ENCODE assay signal across 1 cellular context in the genomic region with DNA sequence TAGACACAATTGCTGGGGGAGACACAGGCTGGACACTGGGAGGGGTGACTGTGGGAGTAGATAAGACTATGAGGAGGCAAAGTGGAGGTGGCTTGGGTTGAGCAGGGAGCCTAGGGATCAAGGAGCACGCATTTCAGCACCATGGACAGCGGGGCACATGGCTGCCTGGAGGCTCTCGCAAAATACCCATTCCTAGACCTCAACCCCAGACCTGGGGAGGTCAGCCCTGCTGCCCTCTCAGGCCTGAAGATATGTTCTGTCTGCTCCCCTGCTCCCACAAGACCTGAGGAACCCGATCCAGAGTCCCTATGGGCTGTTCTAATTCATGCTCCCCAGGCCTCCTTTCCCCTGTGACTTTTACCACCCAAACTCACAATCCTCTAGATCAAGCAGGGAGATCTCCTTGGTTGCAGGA.
TF ChIP-seq lines count a peak whose summit lies in the region.

No MANE protein-coding gene starts in this region.

TF ChIP-seq in HepG2, 621 proteins besides CTCF, POLR2A, EP300 and RAD21 (continued from another document and continues in another):
- TF ChIP-seq MED13 (CRISPR knock-in tag; IDR thresholded peaks at IDR 0.05): peak; percentile 62; the same call in 1 of the 2 replicates
- TF ChIP-seq TEAD2 (CRISPR knock-in tag; IDR thresholded peaks at IDR 0.05): no peak
- TF ChIP-seq, protein P1, sequence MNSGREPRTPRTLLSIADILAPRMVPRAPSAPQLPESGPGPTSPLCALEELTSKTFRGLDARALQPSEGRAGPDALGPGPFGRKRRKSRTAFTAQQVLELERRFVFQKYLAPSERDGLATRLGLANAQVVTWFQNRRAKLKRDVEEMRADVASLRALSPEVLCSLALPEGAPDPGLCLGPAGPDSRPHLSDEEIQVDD (CRISPR knock-in tag; IDR thresholded peaks at IDR 0.05; ENCODE audit: borderline replicate concordance): no peak
- TF ChIP-seq THAP7 (CRISPR knock-in tag; IDR thresholded peaks at IDR 0.05): no peak; the same call in 1 of the 2 replicates
- TF ChIP-seq, protein P2, sequence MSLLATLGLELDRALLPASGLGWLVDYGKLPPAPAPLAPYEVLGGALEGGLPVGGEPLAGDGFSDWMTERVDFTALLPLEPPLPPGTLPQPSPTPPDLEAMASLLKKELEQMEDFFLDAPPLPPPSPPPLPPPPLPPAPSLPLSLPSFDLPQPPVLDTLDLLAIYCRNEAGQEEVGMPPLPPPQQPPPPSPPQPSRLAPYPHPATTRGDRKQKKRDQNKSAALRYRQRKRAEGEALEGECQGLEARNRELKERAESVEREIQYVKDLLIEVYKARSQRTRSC (CRISPR knock-in tag; IDR thresholded peaks at IDR 0.05; ENCODE audit: low read depth): 0 out of 2 replicates have a peak, but pooled peaks have one; percentile 65
- TF ChIP-seq ZFP37 (CRISPR knock-in tag; IDR thresholded peaks at IDR 0.05; ENCODE audit: borderline replicate concordance): peak; percentile 95
- TF ChIP-seq AGO1 (IDR thresholded peaks at IDR 0.05; ENCODE audit: low read depth, low read length, poor library complexity, severe bottlenecking): no peak
- no peak for TF ChIP-seq PTBP1 (IDR thresholded peaks at IDR 0.05; ENCODE audit: low read depth, low read length, poor library complexity, severe bottlenecking)
- TF ChIP-seq, protein P3, sequence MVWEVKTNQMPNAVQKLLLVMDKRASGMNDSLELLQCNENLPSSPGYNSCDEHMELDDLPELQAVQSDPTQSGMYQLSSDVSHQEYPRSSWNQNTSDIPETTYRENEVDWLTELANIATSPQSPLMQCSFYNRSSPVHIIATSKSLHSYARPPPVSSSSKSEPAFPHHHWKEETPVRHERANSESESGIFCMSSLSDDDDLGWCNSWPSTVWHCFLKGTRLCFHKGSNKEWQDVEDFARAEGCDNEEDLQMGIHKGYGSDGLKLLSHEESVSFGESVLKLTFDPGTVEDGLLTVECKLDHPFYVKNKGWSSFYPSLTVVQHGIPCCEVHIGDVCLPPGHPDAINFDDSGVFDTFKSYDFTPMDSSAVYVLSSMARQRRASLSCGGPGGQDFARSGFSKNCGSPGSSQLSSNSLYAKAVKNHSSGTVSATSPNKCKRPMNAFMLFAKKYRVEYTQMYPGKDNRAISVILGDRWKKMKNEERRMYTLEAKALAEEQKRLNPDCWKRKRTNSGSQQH (CRISPR knock-in tag; IDR thresholded peaks at IDR 0.05; ENCODE audit: low read depth): peak; percentile 82
- no peak for TF ChIP-seq RBAK (CRISPR knock-in tag; IDR thresholded peaks at IDR 0.05)
- no peak for TF ChIP-seq RFX5 (IDR thresholded peaks at IDR 0.05; ENCODE audit: low read depth, low read length)
- no peak for TF ChIP-seq ZNF552 (CRISPR knock-in tag; IDR thresholded peaks at IDR 0.05; ENCODE audit: borderline replicate concordance)
- peak; percentile 63; the same call in 1 of the 2 replicates for TF ChIP-seq KLF12 (CRISPR knock-in tag; IDR thresholded peaks at IDR 0.05; ENCODE audit: borderline replicate concordance)
- no peak for TF ChIP-seq ZNF576 (CRISPR knock-in tag; IDR thresholded peaks at IDR 0.05)
- peak; percentile 71 for TF ChIP-seq ELF3 (CRISPR knock-in tag; IDR thresholded peaks at IDR 0.05)
- 0 out of 2 replicates have a peak, but pooled peaks have one; percentile 61 for TF ChIP-seq ZSCAN31 (CRISPR knock-in tag; IDR thresholded peaks at IDR 0.05; ENCODE audit: low read depth)
- TF ChIP-seq, protein P4, sequence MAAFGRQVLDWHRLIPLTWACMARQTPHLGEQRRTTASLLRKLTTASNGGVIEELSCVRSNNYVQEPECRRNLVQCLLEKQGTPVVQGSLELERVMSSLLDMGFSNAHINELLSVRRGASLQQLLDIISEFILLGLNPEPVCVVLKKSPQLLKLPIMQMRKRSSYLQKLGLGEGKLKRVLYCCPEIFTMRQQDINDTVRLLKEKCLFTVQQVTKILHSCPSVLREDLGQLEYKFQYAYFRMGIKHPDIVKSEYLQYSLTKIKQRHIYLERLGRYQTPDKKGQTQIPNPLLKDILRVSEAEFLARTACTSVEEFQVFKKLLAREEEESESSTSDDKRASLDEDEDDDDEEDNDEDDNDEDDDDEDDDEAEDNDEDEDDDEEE (CRISPR knock-in tag; IDR thresholded peaks at IDR 0.05): 0 out of 2 replicates have a peak, but pooled peaks have one; percentile 27
- no peak for TF ChIP-seq SMARCE1 (IDR thresholded peaks at IDR 0.05; ENCODE audit: borderline replicate concordance)
- TF ChIP-seq PRDM4 (CRISPR knock-in tag; IDR thresholded peaks at IDR 0.05; ENCODE audit: borderline replicate concordance): peak; percentile 81; the same call in 1 of the 2 replicates
- TF ChIP-seq ZNF562 (CRISPR knock-in tag; IDR thresholded peaks at IDR 0.05; ENCODE audit: borderline replicate concordance): no peak
- no peak for TF ChIP-seq ZFP36L1 (CRISPR knock-in tag; IDR thresholded peaks at IDR 0.05)
- peak; percentile 91 for TF ChIP-seq ZNF557 (CRISPR knock-in tag; IDR thresholded peaks at IDR 0.05)
- TF ChIP-seq, protein P5, sequence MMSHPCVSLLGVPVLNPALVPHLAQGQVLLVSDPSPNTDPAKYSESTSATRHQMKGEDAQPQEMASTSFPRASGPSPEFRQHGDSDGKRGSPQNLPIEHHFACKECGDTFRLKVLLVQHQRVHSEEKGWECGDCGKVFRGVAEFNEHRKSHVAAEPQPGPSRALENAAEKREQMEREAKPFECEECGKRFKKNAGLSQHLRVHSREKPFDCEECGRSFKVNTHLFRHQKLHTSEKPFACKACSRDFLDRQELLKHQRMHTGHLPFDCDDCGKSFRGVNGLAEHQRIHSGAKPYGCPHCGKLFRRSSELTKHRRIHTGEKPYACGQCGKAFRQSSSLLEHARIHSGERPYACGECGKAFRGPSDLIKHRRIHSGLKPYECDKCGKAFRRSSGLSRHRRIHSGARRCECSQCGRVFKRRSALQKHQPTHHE (CRISPR knock-in tag; IDR thresholded peaks at IDR 0.05; ENCODE audit: borderline replicate concordance): 0 out of 2 replicates have a peak, but pooled peaks have one; percentile 45
- TF ChIP-seq MEIS2 (CRISPR knock-in tag; IDR thresholded peaks at IDR 0.05): peak; percentile 84
- TF ChIP-seq ZNF235 (CRISPR knock-in tag; IDR thresholded peaks at IDR 0.05; ENCODE audit: borderline replicate concordance): no peak
- TF ChIP-seq ZBTB46 (CRISPR knock-in tag; IDR thresholded peaks at IDR 0.05; ENCODE audit: borderline replicate concordance): no peak
- no peak for TF ChIP-seq BRD4 (CRISPR knock-in tag; IDR thresholded peaks at IDR 0.05)
- no peak for TF ChIP-seq ZNF121 (CRISPR knock-in tag; IDR thresholded peaks at IDR 0.05)
- TF ChIP-seq YEATS2 (CRISPR knock-in tag; IDR thresholded peaks at IDR 0.05; ENCODE audit: borderline replicate concordance): peak; percentile 42; the same call in 1 of the 2 replicates
- no peak for TF ChIP-seq SRSF1 (optimal IDR thresholded peaks at IDR 0.05; ENCODE audit: low read depth, low read length)
- TF ChIP-seq, protein P6, sequence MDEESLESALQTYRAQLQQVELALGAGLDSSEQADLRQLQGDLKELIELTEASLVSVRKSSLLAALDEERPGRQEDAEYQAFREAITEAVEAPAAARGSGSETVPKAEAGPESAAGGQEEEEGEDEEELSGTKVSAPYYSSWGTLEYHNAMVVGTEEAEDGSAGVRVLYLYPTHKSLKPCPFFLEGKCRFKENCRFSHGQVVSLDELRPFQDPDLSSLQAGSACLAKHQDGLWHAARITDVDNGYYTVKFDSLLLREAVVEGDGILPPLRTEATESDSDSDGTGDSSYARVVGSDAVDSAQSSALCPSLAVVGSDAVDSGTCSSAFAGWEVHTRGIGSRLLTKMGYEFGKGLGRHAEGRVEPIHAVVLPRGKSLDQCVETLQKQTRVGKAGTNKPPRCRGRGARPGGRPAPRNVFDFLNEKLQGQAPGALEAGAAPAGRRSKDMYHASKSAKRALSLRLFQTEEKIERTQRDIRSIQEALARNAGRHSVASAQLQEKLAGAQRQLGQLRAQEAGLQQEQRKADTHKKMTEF (CRISPR knock-in tag; IDR thresholded peaks at IDR 0.05): no peak; the same call in 1 of the 2 replicates
- TF ChIP-seq, protein P7, sequence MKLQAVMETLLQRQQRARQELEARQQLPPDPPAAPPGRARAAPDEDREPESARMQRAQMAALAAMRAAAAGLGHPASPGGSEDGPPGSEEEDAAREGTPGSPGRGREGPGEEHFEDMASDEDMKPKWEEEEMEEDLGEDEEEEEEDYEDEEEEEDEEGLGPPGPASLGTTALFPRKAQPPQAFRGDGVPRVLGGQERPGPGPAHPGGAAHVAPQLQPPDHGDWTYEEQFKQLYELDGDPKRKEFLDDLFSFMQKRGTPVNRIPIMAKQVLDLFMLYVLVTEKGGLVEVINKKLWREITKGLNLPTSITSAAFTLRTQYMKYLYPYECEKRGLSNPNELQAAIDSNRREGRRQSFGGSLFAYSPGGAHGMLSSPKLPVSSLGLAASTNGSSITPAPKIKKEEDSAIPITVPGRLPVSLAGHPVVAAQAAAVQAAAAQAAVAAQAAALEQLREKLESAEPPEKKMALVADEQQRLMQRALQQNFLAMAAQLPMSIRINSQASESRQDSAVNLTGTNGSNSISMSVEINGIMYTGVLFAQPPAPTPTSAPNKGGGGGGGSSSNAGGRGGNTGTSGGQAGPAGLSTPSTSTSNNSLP (IDR thresholded peaks at IDR 0.05; ENCODE audit: low read depth, low read length): no peak
- TF ChIP-seq KDM3A (CRISPR knock-in tag; IDR thresholded peaks at IDR 0.05; ENCODE audit: low read depth): 0 out of 2 replicates have a peak, but pooled peaks have one; percentile 23
- TF ChIP-seq ZNF790 (CRISPR knock-in tag; IDR thresholded peaks at IDR 0.05; ENCODE audit: borderline replicate concordance): no peak
- TF ChIP-seq ZMAT3 (CRISPR knock-in tag; conservative IDR thresholded peaks at IDR 0.05): peak; percentile 76; the same call in 1 of the 2 replicates
- TF ChIP-seq HNRNPK (IDR thresholded peaks at IDR 0.05; ENCODE audit: low read depth, low read length, poor library complexity, severe bottlenecking): no peak
- peak; percentile 98 for TF ChIP-seq NKX3-1 (CRISPR knock-in tag; IDR thresholded peaks at IDR 0.05)
